In the genomic region with DNA sequence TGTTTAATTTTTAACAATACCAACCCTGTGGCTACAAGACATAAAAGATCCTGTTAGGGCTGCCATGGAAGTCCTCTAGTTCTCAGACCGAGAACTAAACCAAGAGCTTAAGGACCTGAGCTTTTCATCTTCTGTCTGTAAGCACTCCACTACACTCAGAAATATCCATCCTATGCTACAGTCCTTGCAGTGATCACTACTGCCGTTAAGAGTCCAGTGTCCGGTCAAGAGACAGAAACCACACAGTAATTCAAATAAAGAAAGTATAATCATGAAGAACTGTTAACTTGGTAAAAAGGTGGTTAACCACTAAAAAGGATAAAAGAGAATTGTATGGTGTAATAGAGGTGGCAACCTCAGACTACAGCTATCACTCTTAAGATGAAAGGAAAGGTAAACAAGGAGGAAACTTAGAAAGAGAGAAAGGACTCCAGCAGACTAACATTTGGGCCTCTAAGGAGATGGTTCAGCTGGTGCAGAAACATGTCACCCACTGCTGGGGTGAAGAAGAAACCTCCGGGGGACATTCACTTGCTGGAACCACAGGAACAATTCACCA, we compare ENCODE assay signal across 18 cellular contexts. TPM values are rescaled to one million over a fixed set of nuclear protein-coding genes. Genes with fewer than 3 reads are reported as not detected.
A peak's percentile ranks its signal among the peaks of the same experiment; 100 is the strongest.
DNase-seq lines count a peak whose midpoint lies in the region; ATAC-seq and TF ChIP-seq lines count a peak whose summit lies in the region.
"Had no signal": no experiment of that assay in that cellular context is flagged by ENCODE, and none has a peak within 500 bp of the region (broad histone marks: within the 10 kb centered on the region; RNA-seq: fewer than 3 reads in every experiment).

No MANE protein-coding gene starts in this region.

- no peaks in the 10 kb centered on the region for H3K27me3 Mint-ChIP-seq in activated CD4-positive, alpha-beta T cell treated with anti-CD3 and anti-CD28 coated beads, Interleukin-2, amount 10 ng/mL, durations not matched to agents 24 days and 14 days
- no peaks in the 10 kb centered on the region; the same call in 1 of the 2 replicates for H3K27me3 Mint-ChIP-seq in HFFc6 (ENCODE audit: insufficient read depth)
- peaks cover 2% of the 10 kb centered on the region for H3K27me3 Mint-ChIP-seq in activated T-helper 1 cell treated with anti-CD3 and anti-CD28 coated beads, Interleukin-12 subunit alpha, Interleukin-12 subunit beta, Interleukin-2, Interleukin-4 antibody, amounts not matched to agents 30 ng/mL and 10 ng/mL and 1 ng/mL, durations not matched to agents 14 hours and 24 hours and 36 hours (ENCODE audit: insufficient read depth)
- H3K27me3 Mint-ChIP-seq in natural killer cell (ENCODE audit: low read depth in 2 of 2): no peaks in the 10 kb centered on the region
- H3K27me3 Mint-ChIP-seq: activated CD4-positive, alpha-beta memory T cell treated with anti-CD3 and anti-CD28 coated beads, Interleukin-2, amount 10 ng/mL, durations not matched to agents 7 days and 5 days had no signal

- peak; percentile 54 for DNase-seq in activated CD4-positive, alpha-beta T cell treated with anti-CD3 and anti-CD28 coated beads, Interleukin-2, amount 10 ng/mL, durations not matched to agents 24 days and 14 days
- no peak for DNase-seq in activated CD4-positive, alpha-beta T cell treated with anti-CD3 and anti-CD28 coated beads for 1 hour
- DNase-seq in HFFc6 (no peak), natural killer cell (no peak), NCI-H1694 treated with DMSO at 0.1 percent for 48 hours (lab: John Stamatoyannopoulos, UW) (no peak), SKM-1 (lab: John Stamatoyannopoulos, UW; ENCODE audit: unreplicated experiment) (no peak)
- DNase-seq in activated T-helper 1 cell treated with anti-CD3 and anti-CD28 coated beads, Interleukin-12 subunit alpha, Interleukin-12 subunit beta, Interleukin-2, Interleukin-4 antibody, amounts not matched to agents 30 ng/mL and 10 ng/mL and 1 ng/mL, durations not matched to agents 14 hours and 24 hours and 36 hours (ENCODE audit: low spot score): no peak
- DNase-seq: activated CD4-positive, alpha-beta memory T cell treated with anti-CD3 and anti-CD28 coated beads, Interleukin-2, amount 10 ng/mL, durations not matched to agents 7 days and 5 days; activated naive CD4-positive, alpha-beta T cell treated with anti-CD3 and anti-CD28 coated beads, Interleukin-2, amount 50 U/mL, for 16 hours; cortex of kidney; DMS79; GF-D8; heart left ventricle; nephron progenitor cell; ovary; small intestine had no signal

- no peak overlapping the region for H3K27ac Mint-ChIP-seq in activated CD4-positive, alpha-beta T cell treated with anti-CD3 and anti-CD28 coated beads, Interleukin-2, amount 10 ng/mL, durations not matched to agents 24 days and 14 days
- H3K27ac Mint-ChIP-seq in HFFc6 (peak overlapping the region; percentile 27; the same call in 1 of the 2 replicates), natural killer cell (peak overlapping the region; percentile 17 to 31)
- peak overlapping the region; percentile 37 for H3K27ac Mint-ChIP-seq in activated T-helper 1 cell treated with anti-CD3 and anti-CD28 coated beads, Interleukin-12 subunit alpha, Interleukin-12 subunit beta, Interleukin-2, Interleukin-4 antibody, amounts not matched to agents 30 ng/mL and 10 ng/mL and 1 ng/mL, durations not matched to agents 14 hours and 24 hours and 36 hours
- H3K27ac Mint-ChIP-seq: activated CD4-positive, alpha-beta memory T cell treated with anti-CD3 and anti-CD28 coated beads, Interleukin-2, amount 10 ng/mL, durations not matched to agents 7 days and 5 days; nephron progenitor cell had no signal

- intact Hi-C loops in activated CD4-positive, alpha-beta T cell treated with anti-CD3 and anti-CD28 coated beads, Interleukin-2, amount 10 ng/mL, durations not matched to agents 24 days and 14 days (cut with micrococcal nuclease): no loop called here
- intact Hi-C loops in activated T-helper 1 cell treated with anti-CD3 and anti-CD28 coated beads, Interleukin-12 subunit alpha, Interleukin-12 subunit beta, Interleukin-2, Interleukin-4 antibody, amounts not matched to agents 30 ng/mL and 10 ng/mL and 1 ng/mL, durations not matched to agents 14 hours and 24 hours and 36 hours (cut with micrococcal nuclease): no loop called here
- intact Hi-C loops in natural killer cell (cut with micrococcal nuclease): no loop called here

- peaks cover 6% of the 10 kb centered on the region for H3K9me3 Mint-ChIP-seq in activated CD4-positive, alpha-beta T cell treated with anti-CD3 and anti-CD28 coated beads, Interleukin-2, amount 10 ng/mL, durations not matched to agents 24 days and 14 days
- H3K9me3 Mint-ChIP-seq in HFFc6: no peaks in the 10 kb centered on the region
- no peaks in the 10 kb centered on the region for H3K9me3 Mint-ChIP-seq in activated T-helper 1 cell treated with anti-CD3 and anti-CD28 coated beads, Interleukin-12 subunit alpha, Interleukin-12 subunit beta, Interleukin-2, Interleukin-4 antibody, amounts not matched to agents 30 ng/mL and 10 ng/mL and 1 ng/mL, durations not matched to agents 14 hours and 24 hours and 36 hours
- no peaks in the 10 kb centered on the region for H3K9me3 Mint-ChIP-seq in natural killer cell

- H3K4me1 Mint-ChIP-seq in activated CD4-positive, alpha-beta T cell treated with anti-CD3 and anti-CD28 coated beads, Interleukin-2, amount 10 ng/mL, durations not matched to agents 24 days and 14 days: peaks cover 19% of the 10 kb centered on the region
- H3K4me1 Mint-ChIP-seq in HFFc6 (ENCODE audit: low read depth) (peaks cover 27% of the 10 kb centered on the region), natural killer cell (peaks cover 18 to 20% of the 10 kb centered on the region in 2 donors)
- H3K4me1 Mint-ChIP-seq in activated T-helper 1 cell treated with anti-CD3 and anti-CD28 coated beads, Interleukin-12 subunit alpha, Interleukin-12 subunit beta, Interleukin-2, Interleukin-4 antibody, amounts not matched to agents 30 ng/mL and 10 ng/mL and 1 ng/mL, durations not matched to agents 14 hours and 24 hours and 36 hours (ENCODE audit: low read depth): peaks cover 20% of the 10 kb centered on the region
- H3K4me1 Mint-ChIP-seq: nephron progenitor cell had no signal

- peak; percentile 29 to 78 (median 57) for ATAC-seq in natural killer cell
- ATAC-seq in GM21825 (IDR thresholded peaks at IDR 0.05; ENCODE audit: unreplicated experiment): no peak
- ATAC-seq: heart left ventricle, HepG2 had no signal

- TF ChIP-seq CTCF in HFFc6 (IDR thresholded peaks at IDR 0.05) (no peak), natural killer cell (IDR thresholded peaks at IDR 0.05) (no peak)

- H3K36me3 Mint-ChIP-seq in activated CD4-positive, alpha-beta T cell treated with anti-CD3 and anti-CD28 coated beads, Interleukin-2, amount 10 ng/mL, durations not matched to agents 24 days and 14 days (ENCODE audit: low read depth): peaks cover 36% of the 10 kb centered on the region
- H3K36me3 Mint-ChIP-seq in HFFc6 (ENCODE audit: low read depth) (peaks cover 27% of the 10 kb centered on the region), natural killer cell (no peaks in the 10 kb centered on the region)
- peaks cover 21% of the 10 kb centered on the region for H3K36me3 Mint-ChIP-seq in activated T-helper 1 cell treated with anti-CD3 and anti-CD28 coated beads, Interleukin-12 subunit alpha, Interleukin-12 subunit beta, Interleukin-2, Interleukin-4 antibody, amounts not matched to agents 30 ng/mL and 10 ng/mL and 1 ng/mL, durations not matched to agents 14 hours and 24 hours and 36 hours (ENCODE audit: low read depth)

- H3K4me3 Mint-ChIP-seq in activated CD4-positive, alpha-beta T cell treated with anti-CD3 and anti-CD28 coated beads, Interleukin-2, amount 10 ng/mL, durations not matched to agents 24 days and 14 days: no peak overlapping the region
- no peak overlapping the region for H3K4me3 Mint-ChIP-seq in HFFc6
- no peak overlapping the region for H3K4me3 Mint-ChIP-seq in activated T-helper 1 cell treated with anti-CD3 and anti-CD28 coated beads, Interleukin-12 subunit alpha, Interleukin-12 subunit beta, Interleukin-2, Interleukin-4 antibody, amounts not matched to agents 30 ng/mL and 10 ng/mL and 1 ng/mL, durations not matched to agents 14 hours and 24 hours and 36 hours
- peak overlapping the region; percentile 2 for H3K4me3 Mint-ChIP-seq in natural killer cell
- H3K4me3 Mint-ChIP-seq: activated CD4-positive, alpha-beta memory T cell treated with anti-CD3 and anti-CD28 coated beads, Interleukin-2, amount 10 ng/mL, durations not matched to agents 7 days and 5 days; nephron progenitor cell had no signal

RNA-seq across cellular contexts. Expression of a gene that starts 22.1 kb away (rescaled TPM):
- 127 and 131 TPM in 2 replicates for total RNA-seq in activated CD4-positive, alpha-beta T cell treated with anti-CD3 and anti-CD28 coated beads, Interleukin-2, amount 10 ng/mL, durations not matched to agents 24 days and 14 days
- 1,000 to 10,000 TPM in 2 of 6 experiments, 100 to 1,000 TPM in 4; 527 to 1,396 (median 553) TPM for total RNA-seq in HFFc6 (2021; fragmentation: NEBNext Ultra II Directional; extraction: Animal tissue kit (Norgen Biotek cat#: 25700))
- total RNA-seq in activated T-helper 1 cell treated with anti-CD3 and anti-CD28 coated beads, Interleukin-12 subunit alpha, Interleukin-12 subunit beta, Interleukin-2, Interleukin-4 antibody, amounts not matched to agents 30 ng/mL and 10 ng/mL and 1 ng/mL, durations not matched to agents 14 hours and 24 hours and 36 hours: 119 and 124 TPM in 2 replicates
- 10 to 100 TPM; 95.2 to 99.9 (median 99.9) TPM for total RNA-seq in natural killer cell
